ENCODE assay signal across 9 cellular contexts in the genomic region with DNA sequence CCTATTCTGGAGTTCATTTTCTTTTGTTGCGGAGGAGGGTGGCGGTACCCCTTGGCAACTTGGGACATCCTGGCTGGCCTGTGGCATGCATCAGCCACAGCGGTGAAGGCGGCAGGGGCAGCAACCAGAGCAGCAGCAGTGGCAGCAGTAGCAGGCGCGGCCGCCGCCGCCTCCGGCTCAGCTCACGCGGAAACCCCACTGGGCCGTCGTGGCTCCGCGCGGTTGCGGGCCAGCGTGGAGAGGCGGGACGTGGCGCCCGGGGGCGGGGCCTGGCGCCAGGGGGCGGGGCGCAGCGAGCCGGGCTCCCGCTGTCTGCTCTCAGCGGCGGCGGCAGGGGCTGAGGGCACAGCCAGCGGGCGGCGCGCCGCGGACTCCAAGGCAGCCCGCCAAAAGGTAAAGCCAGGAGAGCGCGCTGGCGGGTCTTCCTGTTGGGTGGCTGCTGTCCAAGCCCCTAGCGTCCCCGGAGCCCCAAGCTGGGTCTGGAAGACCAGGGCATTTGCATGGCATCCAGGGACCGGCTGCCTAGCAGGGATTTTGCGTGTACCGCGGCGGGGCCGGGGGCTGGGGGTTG.
DNase-seq lines count a peak whose midpoint lies in the region; ATAC-seq and TF ChIP-seq lines count a peak whose summit lies in the region.
"Had no signal": no experiment of that assay in that cellular context is flagged by ENCODE, and none has a peak within 500 bp of the region (broad histone marks: within the 10 kb centered on the region; RNA-seq: fewer than 3 reads in every experiment).

No MANE protein-coding gene starts in this region.

- no peak overlapping the region for H2BK5ac ChIP-seq in trophoblast cell (ENCODE audit: low read depth, low read length, poor library complexity)

- DNase-seq in NT2/D1 (ENCODE audit: low read depth, low spot score) (no peak), glutamatergic neuron (peak; percentile 73), trophoblast cell (peak; percentile 7 to 39), NOMO-1 treated with DMSO at 0.1 percent for 48 hours (lab: John Stamatoyannopoulos, UW; ENCODE audit: unreplicated experiment) (no peak), NOMO-1 treated with dmso at 0.1 percent for 144 hours (lab: John Stamatoyannopoulos, UW; ENCODE audit: unreplicated experiment) (no peak), GOT3 (lab: John Stamatoyannopoulos, UW) (no peak)
- no peak for DNase-seq in activated effector memory CD4-positive, alpha-beta T cell treated with Interleukin-2 at 50 U/mL for 16 hours

- H3K9me3 ChIP-seq in NT2/D1 (ENCODE audit: insufficient read depth, low read length) = no peaks in the 10 kb centered on the region
- peaks cover 3% of the 10 kb centered on the region for H3K9me3 ChIP-seq in trophoblast cell (ENCODE audit: insufficient read depth, low read depth, low read length)

- H3K36me3 ChIP-seq in NT2/D1 (ENCODE audit: insufficient read depth, insufficient read length, low read length) = no peaks in the 10 kb centered on the region
- no peaks in the 10 kb centered on the region for H3K36me3 ChIP-seq in trophoblast cell (ENCODE audit: control insufficient read depth in 1 of 2, insufficient read depth in 2 of 2, low read length in 2 of 2)

- peaks cover 7% of the 10 kb centered on the region for H3K9me3 Mint-ChIP-seq in glutamatergic neuron (ENCODE audit: unreplicated experiment)

- H4K8ac ChIP-seq in trophoblast cell (ENCODE audit: low read depth, low read length) = no peak overlapping the region

- no peak overlapping the region for H3K18ac ChIP-seq in trophoblast cell (ENCODE audit: low read length)

- H3K4me1 ChIP-seq in NT2/D1 (ENCODE audit: insufficient read depth, insufficient read length) (no peaks in the 10 kb centered on the region), trophoblast cell (ENCODE audit: control insufficient read depth in 1 of 2, insufficient read depth in 2 of 2, low read length in 2 of 2) (peaks cover 4 to 12% of the 10 kb centered on the region in 2 experiments)

- H3K9ac ChIP-seq in NT2/D1 (ENCODE audit: insufficient read length, low read depth) (peak overlapping the region; percentile 77), trophoblast cell (ENCODE audit: low read length) (no peak overlapping the region)
- H3K9ac ChIP-seq: KMS-11 had no signal

- WGBS in trophoblast cell (ENCODE audit: extremely low coverage, insufficient coverage, insufficient read length) = no CpG with 5 or more reads among the region's 51 CpGs

- H3K27me3 ChIP-seq in NT2/D1 (ENCODE audit: insufficient read depth, insufficient read length) (peaks cover 60% of the 10 kb centered on the region), trophoblast cell (ENCODE audit: insufficient read depth, low read length) (peaks cover 21% of the 10 kb centered on the region)

- H3K36me3 Mint-ChIP-seq in glutamatergic neuron (ENCODE audit: unreplicated experiment) = no peaks in the 10 kb centered on the region

- H3K27ac ChIP-seq in trophoblast cell (ENCODE audit: low read depth, low read length) = no peak overlapping the region
- H3K27ac ChIP-seq: KMS-11 had no signal

- peak; percentile 73 for ATAC-seq in GM21360 (IDR thresholded peaks at IDR 0.05; ENCODE audit: unreplicated experiment)

- no peak overlapping the region for H4K91ac ChIP-seq in trophoblast cell (ENCODE audit: low read depth, low read length)

- peaks cover 8% of the 10 kb centered on the region for H3K27me3 Mint-ChIP-seq in glutamatergic neuron (ENCODE audit: unreplicated experiment)

- no peak overlapping the region for H2BK12ac ChIP-seq in trophoblast cell (ENCODE audit: low read length)

- H3K4me2 ChIP-seq in trophoblast cell (ENCODE audit: low read length) = peak overlapping the region; percentile 72
- H3K4me2 ChIP-seq: KMS-11 had no signal

- no peak for TF ChIP-seq CTCF in glutamatergic neuron (IDR thresholded peaks at IDR 0.05; ENCODE audit: partially characterized antibody, unreplicated experiment)

- peak overlapping the region; percentile 78 for H3K4me3 Mint-ChIP-seq in glutamatergic neuron (ENCODE audit: unreplicated experiment)

- H3K4me3 ChIP-seq in NT2/D1 (ENCODE audit: insufficient read length, low read depth) = peak overlapping the region; percentile 59
- peak overlapping the region; percentile 58 for H3K4me3 ChIP-seq in trophoblast cell (ENCODE audit: low read depth, low read length)

- no peaks in the 10 kb centered on the region for H3K79me2 ChIP-seq in trophoblast cell (ENCODE audit: control insufficient read depth, insufficient read depth, low read length, poor library complexity)

- H3K79me1 ChIP-seq in trophoblast cell (ENCODE audit: low read length) = no peaks in the 10 kb centered on the region

- H3K27ac Mint-ChIP-seq in glutamatergic neuron (ENCODE audit: unreplicated experiment) = no peak overlapping the region

- H3K14ac ChIP-seq in trophoblast cell (ENCODE audit: low read length) = no peak overlapping the region

- H2AFZ ChIP-seq in trophoblast cell (ENCODE audit: insufficient read depth, low read length, poor library complexity) = peak overlapping the region; percentile 83

- H3K4ac ChIP-seq in trophoblast cell (ENCODE audit: low read depth, low read length) = no peak overlapping the region

- H3K4me1 Mint-ChIP-seq in glutamatergic neuron (ENCODE audit: low read depth, unreplicated experiment) = peaks cover 9% of the 10 kb centered on the region

- no peak overlapping the region for H3K23ac ChIP-seq in trophoblast cell (ENCODE audit: low read length)

- H2BK120ac ChIP-seq in trophoblast cell (ENCODE audit: insufficient read depth, low read length, poor library complexity) = no peak overlapping the region

- H4K12ac ChIP-seq in trophoblast cell (ENCODE audit: low read depth, low read length) = no peak overlapping the region

- no peak overlapping the region for H2AK5ac ChIP-seq in trophoblast cell (ENCODE audit: low read length)

Comparison
In these comparisons a context has a peak if more than half of its experiments do, and no peak if none do; other contexts are left out.
1. DNase-seq: peak in glutamatergic neuron (single experiment) and trophoblast cell (2 of 2); none in NT2/D1 (single experiment), NOMO-1 treated with DMSO at 0.1 percent for 48 hours (single experiment), NOMO-1 treated with dmso at 0.1 percent for 144 hours (single experiment), GOT3 (single experiment) and activated effector memory CD4-positive, alpha-beta T cell treated with Interleukin-2 at 50 U/mL for 16 hours (single experiment).